ENCODE assay signal across 8 cellular contexts in the genomic region with DNA sequence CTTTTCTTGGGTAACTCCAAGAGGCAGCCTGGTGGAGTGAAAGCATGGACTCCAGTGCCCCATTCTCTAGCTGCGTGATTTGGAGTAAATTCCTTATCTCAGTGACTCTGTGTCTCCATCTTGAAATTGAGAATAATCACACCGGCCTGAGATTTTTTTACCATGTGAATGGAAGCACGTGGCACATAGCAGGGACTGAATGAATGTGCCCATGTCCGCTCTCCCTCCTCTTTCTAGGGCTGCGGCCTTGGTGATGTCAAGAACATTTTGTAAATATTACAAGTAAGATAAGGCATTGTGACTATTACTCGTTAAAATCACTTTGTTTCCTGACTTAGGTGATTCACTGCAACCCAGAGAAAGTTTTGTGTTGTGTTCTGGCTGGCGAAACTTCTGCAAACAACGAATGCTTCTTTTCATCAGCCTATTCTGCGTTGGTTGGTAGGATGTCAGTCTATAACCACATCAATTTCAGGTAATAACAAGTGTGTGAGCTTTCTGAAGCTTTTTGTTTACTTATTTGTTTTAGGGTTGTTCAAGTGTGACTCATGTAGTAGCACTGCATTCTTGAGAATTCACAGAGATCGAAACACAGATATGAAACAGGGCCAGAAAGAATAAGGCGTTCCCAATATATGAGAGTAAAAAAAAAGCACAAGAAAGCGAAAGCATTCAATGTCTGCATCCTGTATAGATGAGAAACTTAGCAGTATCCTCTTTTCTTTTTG.
DNase-seq lines count a peak whose midpoint lies in the region; ATAC-seq and TF ChIP-seq lines count a peak whose summit lies in the region.

No MANE protein-coding gene starts in this region.

- POLR2A ChIA-PET in naive thymus-derived CD4-positive, alpha-beta T cell (lab: Charles Lee): no interaction called here

- no peaks in the 10 kb centered on the region for H3K36me3 ChIP-seq in adrenal gland (replicated peaks in 1 of 2)
- H3K36me3 ChIP-seq in naive thymus-derived CD4-positive, alpha-beta T cell (ENCODE audit: control insufficient read depth in 2 of 3, insufficient read depth in 3 of 3, low read length in 3 of 3): no peaks in the 10 kb centered on the region
- no peaks in the 10 kb centered on the region for H3K36me3 ChIP-seq in ovary

- H3K36me3 Mint-ChIP-seq in naive thymus-derived CD4-positive, alpha-beta T cell: peaks cover 3 to 19% (median 15%) of the 10 kb centered on the region in 5 donors
- H3K36me3 Mint-ChIP-seq in chondrocyte (ENCODE audit: low read depth): peaks cover 6% of the 10 kb centered on the region

- H3K27ac Mint-ChIP-seq in naive thymus-derived CD4-positive, alpha-beta T cell: peak overlapping the region; percentile 46 to 93 (median 80)
- no peak overlapping the region for H3K27ac Mint-ChIP-seq in chondrocyte (ENCODE audit: unreplicated experiment)

- TF ChIP-seq POLR2A in adrenal gland (IDR thresholded peaks at IDR 0.05) (peak in 1 of 2 donors; percentile 2), ovary (IDR thresholded peaks at IDR 0.05) (no peak)

- H3K9me3 ChIP-seq in adrenal gland (replicated peaks in 1 of 3) (peaks cover 0 to 8% (median 0%) of the 10 kb centered on the region in 3 donors), ovary (no peaks in the 10 kb centered on the region)
- H3K9me3 ChIP-seq in naive thymus-derived CD4-positive, alpha-beta T cell (ENCODE audit: control insufficient read depth in 2 of 3, low read length in 3 of 3): peaks cover 0 to 12% (median 0%) of the 10 kb centered on the region in 3 experiments

- TF ChIP-seq EP300 in ovary (IDR thresholded peaks at IDR 0.05): no peak

- WGBS in adrenal gland, 4 donors: 37 to 54% (median 42%) methylated on average over 12 of the region's 12 CpGs
- 64 to 75% (median 73%) methylated on average over 12 of the region's 12 CpGs for WGBS in ovary, 3 donors

- H3K27ac ChIP-seq in adrenal gland (peak overlapping the region; percentile 61 to 83 (median 77)), ovary (no peak overlapping the region)
- no peak overlapping the region for H3K27ac ChIP-seq in naive thymus-derived CD4-positive, alpha-beta T cell (ENCODE audit: low read depth, low read length)

- TF ChIP-seq CTCF in GM12865 (IDR thresholded peaks at IDR 0.05; ENCODE audit: insufficient read depth, low read depth, low read length, missing control alignments): no peak
- no peak for TF ChIP-seq CTCF in adrenal gland (IDR thresholded peaks at IDR 0.05)
- TF ChIP-seq CTCF in ovary (IDR thresholded peaks at IDR 0.05): no peak
- no peak for TF ChIP-seq CTCF in chondrocyte (IDR thresholded peaks at IDR 0.05)

- peaks cover 0 to 3% (median 0%) of the 10 kb centered on the region in 5 donors for H3K27me3 Mint-ChIP-seq in naive thymus-derived CD4-positive, alpha-beta T cell
- no peaks in the 10 kb centered on the region for H3K27me3 Mint-ChIP-seq in chondrocyte (ENCODE audit: low read depth)

- CTCF ChIA-PET in naive thymus-derived CD4-positive, alpha-beta T cell (lab: Charles Lee): no interaction called here

- H3K4me3 Mint-ChIP-seq in naive thymus-derived CD4-positive, alpha-beta T cell: peak overlapping the region in 9 of 10 donors; percentile 36 to 76 (median 58)
- no peak overlapping the region for H3K4me3 Mint-ChIP-seq in chondrocyte (ENCODE audit: unreplicated experiment)

- DNase-seq in GM12865 (ENCODE audit: low read depth) (peak; percentile 82), adrenal gland (peak; percentile 54 to 92 (median 87)), ovary (no peak), chondrocyte (ENCODE audit: low spot score) (no peak), COLO668 (lab: John Stamatoyannopoulos, UW; ENCODE audit: unreplicated experiment) (no peak), NCI-H187 treated with DMSO at 0.1 percent for 48 hours (lab: John Stamatoyannopoulos, UW) (no peak)
- peak in 7 of 9 donors; percentile 29 to 78 (median 64) for DNase-seq in naive thymus-derived CD4-positive, alpha-beta T cell

- peaks cover 0 to 21% (median 19%) of the 10 kb centered on the region in 7 donors for H3K4me1 Mint-ChIP-seq in naive thymus-derived CD4-positive, alpha-beta T cell
- H3K4me1 Mint-ChIP-seq in chondrocyte (ENCODE audit: low read depth): peaks cover 12% of the 10 kb centered on the region

- H3K9me3 Mint-ChIP-seq in naive thymus-derived CD4-positive, alpha-beta T cell: peaks cover 0 to 21% (median 16%) of the 10 kb centered on the region in 11 donors
- peaks cover 20% of the 10 kb centered on the region for H3K9me3 Mint-ChIP-seq in chondrocyte (ENCODE audit: low read depth)

- ATAC-seq in HG03064 (IDR thresholded peaks at IDR 0.05; ENCODE audit: low read depth, unreplicated experiment): peak; percentile 57
- peak; percentile 90 for ATAC-seq in naive thymus-derived CD4-positive, alpha-beta T cell

- intact Hi-C loops in adrenal gland (cut with DNase I): no loop called here
- intact Hi-C loops in naive thymus-derived CD4-positive, alpha-beta T cell (cut with micrococcal nuclease): loop anchor here (1.0 kb wide), 3 partner anchors 13 to 30 kb away; no protein-coding TSS in a partner anchor
- intact Hi-C loops in ovary (cut with DNase I): no loop called here

- H3K4me3 ChIP-seq in GM12865 (ENCODE audit: low read depth, low read length) (no peak overlapping the region), adrenal gland (peak overlapping the region in 1 of 4 donors; percentile 28), ovary (no peak overlapping the region)
- H3K4me3 ChIP-seq in naive thymus-derived CD4-positive, alpha-beta T cell (ENCODE audit: low read length): peak overlapping the region; percentile 21

- no peaks in the 10 kb centered on the region for H3K27me3 ChIP-seq in adrenal gland
- no peaks in the 10 kb centered on the region for H3K27me3 ChIP-seq in naive thymus-derived CD4-positive, alpha-beta T cell (ENCODE audit: control insufficient read depth in 2 of 2, insufficient read depth in 2 of 2, low read length in 2 of 2)
- no peaks in the 10 kb centered on the region for H3K27me3 ChIP-seq in ovary

- H3K4me1 ChIP-seq in adrenal gland (replicated peaks in 1 of 2) (peaks cover 0 to 14% of the 10 kb centered on the region in 2 donors), ovary (ENCODE audit: insufficient read depth) (no peaks in the 10 kb centered on the region)
- peaks cover 12 to 16% of the 10 kb centered on the region in 2 donors for H3K4me1 ChIP-seq in naive thymus-derived CD4-positive, alpha-beta T cell (ENCODE audit: control insufficient read depth in 2 of 2, insufficient read depth in 2 of 2, low read length in 2 of 2)

Comparison
In these comparisons a context has a peak if more than half of its experiments do, and no peak if none do; other contexts are left out.
1. DNase-seq: peak in GM12865 (single experiment), adrenal gland (7 of 7) and naive thymus-derived CD4-positive, alpha-beta T cell (7 of 9); none in ovary (0 of 5), chondrocyte (single experiment), COLO668 (single experiment) and NCI-H187 treated with DMSO at 0.1 percent for 48 hours (single experiment).
2. H3K27ac ChIP-seq: peak in adrenal gland (5 of 5); none in naive thymus-derived CD4-positive, alpha-beta T cell (single experiment) and ovary (0 of 2).
3. intact Hi-C loops: an anchor here in naive thymus-derived CD4-positive, alpha-beta T cell (1.0 kb wide); none called in adrenal gland and ovary.